ENCODE assay signal across 1 cellular context in the genomic region with DNA sequence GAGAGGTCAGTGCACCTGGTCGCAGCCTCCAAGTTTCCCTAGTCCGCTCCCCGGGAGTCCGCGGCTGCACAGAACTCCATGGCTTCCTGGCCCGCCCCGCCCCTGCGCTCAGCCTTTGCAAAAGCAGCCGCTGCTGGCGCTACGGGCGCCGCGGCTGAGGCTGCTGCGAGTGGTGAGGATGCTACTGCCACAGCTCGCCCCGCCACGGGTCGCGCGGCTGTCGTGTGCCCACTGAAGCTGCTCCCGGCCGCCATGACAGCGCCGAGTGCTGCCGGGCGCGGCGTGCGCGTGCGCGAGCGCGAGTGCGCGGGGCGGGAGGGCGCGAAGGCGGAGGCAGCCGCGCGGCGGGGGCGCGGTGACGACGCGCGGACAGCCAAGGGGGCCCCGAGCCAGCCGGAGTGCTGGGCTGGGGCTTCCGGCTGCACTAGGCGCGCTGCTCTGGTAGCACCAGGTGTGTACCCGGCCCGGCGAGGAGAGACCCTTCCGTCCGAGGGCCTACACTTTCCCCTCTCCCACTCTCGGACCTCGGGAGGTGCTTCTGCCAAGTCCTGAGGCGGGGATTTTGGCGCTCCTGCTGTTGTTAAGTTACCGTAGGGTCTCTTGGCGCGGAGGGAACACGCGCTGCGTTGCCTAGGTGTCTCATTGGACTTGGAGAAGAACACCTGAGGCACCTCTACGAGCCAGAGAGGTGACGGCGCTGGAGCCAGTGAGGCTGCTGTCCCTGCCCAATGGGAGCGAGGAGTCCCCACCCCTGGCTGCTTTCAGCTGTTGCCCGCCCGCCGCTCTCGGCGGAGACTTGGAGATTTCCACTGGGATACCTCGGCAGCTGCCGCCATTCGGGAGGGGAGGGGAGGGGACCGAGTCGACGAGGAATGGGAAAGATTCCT.
A peak's percentile ranks its signal among the peaks of the same experiment; 100 is the strongest.
TF ChIP-seq lines count a peak whose summit lies in the region.

No MANE protein-coding gene starts in this region.

TF ChIP-seq in SK-N-SH, 30 proteins besides CTCF, POLR2A, EP300 and RAD21 (continued from another document):
- TF ChIP-seq RXRA (IDR thresholded peaks at IDR 0.05; ENCODE audit: borderline replicate concordance, low read depth) (no peak), CHD2 (IDR thresholded peaks at IDR 0.05; ENCODE audit: low read length, partially characterized antibody) (no peak), FOXJ3 (CRISPR knock-in tag; IDR thresholded peaks at IDR 0.05) (no peak), SMC3 (IDR thresholded peaks at IDR 0.05; ENCODE audit: low read depth, low read length) (no peak), EZH2phosphoT487 (IDR thresholded peaks at IDR 0.05; ENCODE audit: borderline replicate concordance, low read depth) (no peak), ELF1 (IDR thresholded peaks at IDR 0.05) (no peak), RCOR1 (IDR thresholded peaks at IDR 0.05; ENCODE audit: low read length) (no peak), TCF12 (IDR thresholded peaks at IDR 0.05) (peak; percentile 14; the same call in 1 of the 2 replicates), POLR2AphosphoS5 (IDR thresholded peaks at IDR 0.05; ENCODE audit: low read depth, low read length) (peak; percentile 63), YY1 (IDR thresholded peaks at IDR 0.05; ENCODE audit: low read depth) (peak; percentile 93), TAF1 (IDR thresholded peaks at IDR 0.05; ENCODE audit: borderline replicate concordance, low read depth, low read length) (peak; percentile 66; the same call in 1 of the 2 replicates), NFIC (IDR thresholded peaks at IDR 0.05; ENCODE audit: borderline replicate concordance) (no peak), TEAD4 (IDR thresholded peaks at IDR 0.05; ENCODE audit: borderline replicate concordance, insufficient read depth) (0 out of 2 replicates have a peak, but pooled peaks have one; percentile 4), GATA2 (CRISPR knock-in tag; IDR thresholded peaks at IDR 0.05) (no peak), FOXM1 (IDR thresholded peaks at IDR 0.05; ENCODE audit: low read depth) (no peak), MEF2A (IDR thresholded peaks at IDR 0.05; ENCODE audit: borderline replicate concordance, low read depth) (no peak), MXI1 (IDR thresholded peaks at IDR 0.05; ENCODE audit: low read depth, low read length) (0 out of 2 replicates have a peak, but pooled peaks have one; percentile 13), SIN3A (IDR thresholded peaks at IDR 0.05; ENCODE audit: borderline replicate concordance, low read depth, low read length) (peak; percentile 44; the same call in 1 of the 2 replicates), JUND (IDR thresholded peaks at IDR 0.05) (no peak)
- TF ChIP-seq, protein P1, sequence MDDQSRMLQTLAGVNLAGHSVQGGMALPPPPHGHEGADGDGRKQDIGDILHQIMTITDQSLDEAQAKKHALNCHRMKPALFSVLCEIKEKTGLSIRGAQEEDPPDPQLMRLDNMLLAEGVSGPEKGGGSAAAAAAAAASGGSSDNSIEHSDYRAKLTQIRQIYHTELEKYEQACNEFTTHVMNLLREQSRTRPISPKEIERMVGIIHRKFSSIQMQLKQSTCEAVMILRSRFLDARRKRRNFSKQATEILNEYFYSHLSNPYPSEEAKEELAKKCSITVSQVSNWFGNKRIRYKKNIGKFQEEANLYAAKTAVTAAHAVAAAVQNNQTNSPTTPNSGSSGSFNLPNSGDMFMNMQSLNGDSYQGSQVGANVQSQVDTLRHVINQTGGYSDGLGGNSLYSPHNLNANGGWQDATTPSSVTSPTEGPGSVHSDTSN (IDR thresholded peaks at IDR 0.05), result no peak
- TF ChIP-seq, protein P2, sequence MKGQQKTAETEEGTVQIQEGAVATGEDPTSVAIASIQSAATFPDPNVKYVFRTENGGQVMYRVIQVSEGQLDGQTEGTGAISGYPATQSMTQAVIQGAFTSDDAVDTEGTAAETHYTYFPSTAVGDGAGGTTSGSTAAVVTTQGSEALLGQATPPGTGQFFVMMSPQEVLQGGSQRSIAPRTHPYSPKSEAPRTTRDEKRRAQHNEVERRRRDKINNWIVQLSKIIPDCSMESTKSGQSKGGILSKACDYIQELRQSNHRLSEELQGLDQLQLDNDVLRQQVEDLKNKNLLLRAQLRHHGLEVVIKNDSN (IDR thresholded peaks at IDR 0.05; ENCODE audit: borderline replicate concordance, low read depth), result no peak
- TF ChIP-seq, protein P3, sequence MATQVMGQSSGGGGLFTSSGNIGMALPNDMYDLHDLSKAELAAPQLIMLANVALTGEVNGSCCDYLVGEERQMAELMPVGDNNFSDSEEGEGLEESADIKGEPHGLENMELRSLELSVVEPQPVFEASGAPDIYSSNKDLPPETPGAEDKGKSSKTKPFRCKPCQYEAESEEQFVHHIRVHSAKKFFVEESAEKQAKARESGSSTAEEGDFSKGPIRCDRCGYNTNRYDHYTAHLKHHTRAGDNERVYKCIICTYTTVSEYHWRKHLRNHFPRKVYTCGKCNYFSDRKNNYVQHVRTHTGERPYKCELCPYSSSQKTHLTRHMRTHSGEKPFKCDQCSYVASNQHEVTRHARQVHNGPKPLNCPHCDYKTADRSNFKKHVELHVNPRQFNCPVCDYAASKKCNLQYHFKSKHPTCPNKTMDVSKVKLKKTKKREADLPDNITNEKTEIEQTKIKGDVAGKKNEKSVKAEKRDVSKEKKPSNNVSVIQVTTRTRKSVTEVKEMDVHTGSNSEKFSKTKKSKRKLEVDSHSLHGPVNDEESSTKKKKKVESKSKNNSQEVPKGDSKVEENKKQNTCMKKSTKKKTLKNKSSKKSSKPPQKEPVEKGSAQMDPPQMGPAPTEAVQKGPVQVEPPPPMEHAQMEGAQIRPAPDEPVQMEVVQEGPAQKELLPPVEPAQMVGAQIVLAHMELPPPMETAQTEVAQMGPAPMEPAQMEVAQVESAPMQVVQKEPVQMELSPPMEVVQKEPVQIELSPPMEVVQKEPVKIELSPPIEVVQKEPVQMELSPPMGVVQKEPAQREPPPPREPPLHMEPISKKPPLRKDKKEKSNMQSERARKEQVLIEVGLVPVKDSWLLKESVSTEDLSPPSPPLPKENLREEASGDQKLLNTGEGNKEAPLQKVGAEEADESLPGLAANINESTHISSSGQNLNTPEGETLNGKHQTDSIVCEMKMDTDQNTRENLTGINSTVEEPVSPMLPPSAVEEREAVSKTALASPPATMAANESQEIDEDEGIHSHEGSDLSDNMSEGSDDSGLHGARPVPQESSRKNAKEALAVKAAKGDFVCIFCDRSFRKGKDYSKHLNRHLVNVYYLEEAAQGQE (IDR thresholded peaks at IDR 0.05; ENCODE audit: low read depth, low read length), result no peak
- TF ChIP-seq, protein P4, sequence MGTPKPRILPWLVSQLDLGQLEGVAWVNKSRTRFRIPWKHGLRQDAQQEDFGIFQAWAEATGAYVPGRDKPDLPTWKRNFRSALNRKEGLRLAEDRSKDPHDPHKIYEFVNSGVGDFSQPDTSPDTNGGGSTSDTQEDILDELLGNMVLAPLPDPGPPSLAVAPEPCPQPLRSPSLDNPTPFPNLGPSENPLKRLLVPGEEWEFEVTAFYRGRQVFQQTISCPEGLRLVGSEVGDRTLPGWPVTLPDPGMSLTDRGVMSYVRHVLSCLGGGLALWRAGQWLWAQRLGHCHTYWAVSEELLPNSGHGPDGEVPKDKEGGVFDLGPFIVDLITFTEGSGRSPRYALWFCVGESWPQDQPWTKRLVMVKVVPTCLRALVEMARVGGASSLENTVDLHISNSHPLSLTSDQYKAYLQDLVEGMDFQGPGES (IDR thresholded peaks at IDR 0.05; ENCODE audit: low read depth, low read length), result no peak
